In genomic region chr10:110919349-110919931, GRCh38 we compare ENCODE assay signal across 1 cellular context.
TF ChIP-seq lines count a peak whose summit lies in the region.

Gene SHOC2, plus strand, starts transcription at chr10:110919604. Its CDS starts 44,755 bp downstream, at chr10:110964359.

TF ChIP-seq in K562, 482 proteins besides CTCF, POLR2A, EP300 and RAD21 (continued from another document and continues in another):
- TF ChIP-seq, protein P1, sequence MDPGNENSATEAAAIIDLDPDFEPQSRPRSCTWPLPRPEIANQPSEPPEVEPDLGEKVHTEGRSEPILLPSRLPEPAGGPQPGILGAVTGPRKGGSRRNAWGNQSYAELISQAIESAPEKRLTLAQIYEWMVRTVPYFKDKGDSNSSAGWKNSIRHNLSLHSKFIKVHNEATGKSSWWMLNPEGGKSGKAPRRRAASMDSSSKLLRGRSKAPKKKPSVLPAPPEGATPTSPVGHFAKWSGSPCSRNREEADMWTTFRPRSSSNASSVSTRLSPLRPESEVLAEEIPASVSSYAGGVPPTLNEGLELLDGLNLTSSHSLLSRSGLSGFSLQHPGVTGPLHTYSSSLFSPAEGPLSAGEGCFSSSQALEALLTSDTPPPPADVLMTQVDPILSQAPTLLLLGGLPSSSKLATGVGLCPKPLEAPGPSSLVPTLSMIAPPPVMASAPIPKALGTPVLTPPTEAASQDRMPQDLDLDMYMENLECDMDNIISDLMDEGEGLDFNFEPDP (CRISPR knock-in tag; IDR thresholded peaks at IDR 0.05) = no peak
- TF ChIP-seq NR4A1 (CRISPR knock-in tag; IDR thresholded peaks at IDR 0.05) (no peak), NR4A1 (tag; IDR thresholded peaks at IDR 0.05) (no peak), HDAC3 (IDR thresholded peaks at IDR 0.05; ENCODE audit: borderline replicate concordance, partially characterized antibody) (no peak), E2F4 (CRISPR knock-in tag; IDR thresholded peaks at IDR 0.05; ENCODE audit: low read depth) (no peak), PCBP2 (IDR thresholded peaks at IDR 0.05; ENCODE audit: low read depth, low read length, poor library complexity, severe bottlenecking) (no peak), RHOXF2B (CRISPR knock-in tag; conservative IDR thresholded peaks at IDR 0.05) (no peak), KLF10 (CRISPR knock-in tag; IDR thresholded peaks at IDR 0.05) (no peak), LEF1 (IDR thresholded peaks at IDR 0.05) (no peak), ILF3 (IDR thresholded peaks at IDR 0.05; ENCODE audit: borderline replicate concordance) (no peak), ZNF507 (tag; conservative IDR thresholded peaks at IDR 0.05) (no peak), ARID2 (IDR thresholded peaks at IDR 0.05) (no peak), TBL1XR1 (IDR thresholded peaks at IDR 0.05; ENCODE audit: low read length in 2 of 2) (no peak), USF2 (CRISPR knock-in tag; IDR thresholded peaks at IDR 0.05) (no peak), ELF2 (CRISPR knock-in tag; IDR thresholded peaks at IDR 0.05) (no peak), HEY1 (CRISPR knock-in tag; IDR thresholded peaks at IDR 0.05; ENCODE audit: borderline replicate concordance) (no peak), CHD4 (IDR thresholded peaks at IDR 0.05; ENCODE audit: insufficient read depth, insufficient replicate concordance, low read depth, low read length, poor library complexity, severe bottlenecking) (no peak), CBX2 (IDR thresholded peaks at IDR 0.05; ENCODE audit: insufficient read depth, low read length, poor library complexity, severe bottlenecking) (no peak), FOXA3 (CRISPR knock-in tag; conservative IDR thresholded peaks at IDR 0.05 in 1 of 2, IDR thresholded peaks at IDR 0.05 in 1 of 2) (no peak), NCOA1 (IDR thresholded peaks at IDR 0.05; ENCODE audit: low read depth) (no peak), THAP7 (CRISPR knock-in tag; IDR thresholded peaks at IDR 0.05) (no peak), RBM22 (IDR thresholded peaks at IDR 0.05; ENCODE audit: low read depth, low read length, poor library complexity, severe bottlenecking) (no peak), ZBTB8A (IDR thresholded peaks at IDR 0.05; ENCODE audit: partially characterized antibody) (no peak), PCBP1 (IDR thresholded peaks at IDR 0.05; ENCODE audit: low read depth, low read length, poor library complexity, severe bottlenecking) (no peak), CBFA2T2 (conservative IDR thresholded peaks at IDR 0.05) (no peak), ZNF780A (CRISPR knock-in tag; IDR thresholded peaks at IDR 0.05) (no peak), NONO (IDR thresholded peaks at IDR 0.05; ENCODE audit: low read depth in 2 of 2, low read length in 1 of 2) (peak in 1 of 2 experiments; percentile 62; a peak in 1 of 4 replicates)
- TF ChIP-seq, protein P2, sequence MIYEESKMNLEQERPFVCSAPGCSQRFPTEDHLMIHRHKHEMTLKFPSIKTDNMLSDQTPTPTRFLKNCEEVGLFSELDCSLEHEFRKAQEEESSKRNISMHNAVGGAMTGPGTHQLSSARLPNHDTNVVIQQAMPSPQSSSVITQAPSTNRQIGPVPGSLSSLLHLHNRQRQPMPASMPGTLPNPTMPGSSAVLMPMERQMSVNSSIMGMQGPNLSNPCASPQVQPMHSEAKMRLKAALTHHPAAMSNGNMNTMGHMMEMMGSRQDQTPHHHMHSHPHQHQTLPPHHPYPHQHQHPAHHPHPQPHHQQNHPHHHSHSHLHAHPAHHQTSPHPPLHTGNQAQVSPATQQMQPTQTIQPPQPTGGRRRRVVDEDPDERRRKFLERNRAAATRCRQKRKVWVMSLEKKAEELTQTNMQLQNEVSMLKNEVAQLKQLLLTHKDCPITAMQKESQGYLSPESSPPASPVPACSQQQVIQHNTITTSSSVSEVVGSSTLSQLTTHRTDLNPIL (CRISPR knock-in tag; IDR thresholded peaks at IDR 0.05) = no peak
- TF ChIP-seq, protein P3, sequence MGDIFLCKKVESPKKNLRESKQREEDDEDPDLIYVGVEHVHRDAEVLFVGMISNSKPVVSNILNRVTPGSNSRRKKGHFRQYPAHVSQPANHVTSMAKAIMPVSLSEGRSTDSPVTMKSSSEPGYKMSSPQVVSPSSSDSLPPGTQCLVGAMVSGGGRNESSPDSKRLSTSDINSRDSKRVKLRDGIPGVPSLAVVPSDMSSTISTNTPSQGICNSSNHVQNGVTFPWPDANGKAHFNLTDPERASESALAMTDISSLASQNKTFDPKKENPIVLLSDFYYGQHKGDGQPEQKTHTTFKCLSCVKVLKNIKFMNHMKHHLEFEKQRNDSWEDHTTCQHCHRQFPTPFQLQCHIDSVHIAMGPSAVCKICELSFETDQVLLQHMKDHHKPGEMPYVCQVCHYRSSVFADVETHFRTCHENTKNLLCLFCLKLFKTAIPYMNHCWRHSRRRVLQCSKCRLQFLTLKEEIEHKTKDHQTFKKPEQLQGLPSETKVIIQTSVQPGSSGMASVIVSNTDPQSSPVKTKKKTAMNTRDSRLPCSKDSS (IDR thresholded peaks at IDR 0.05; ENCODE audit: low read depth, partially characterized antibody) = no peak
- TF ChIP-seq, protein P4, sequence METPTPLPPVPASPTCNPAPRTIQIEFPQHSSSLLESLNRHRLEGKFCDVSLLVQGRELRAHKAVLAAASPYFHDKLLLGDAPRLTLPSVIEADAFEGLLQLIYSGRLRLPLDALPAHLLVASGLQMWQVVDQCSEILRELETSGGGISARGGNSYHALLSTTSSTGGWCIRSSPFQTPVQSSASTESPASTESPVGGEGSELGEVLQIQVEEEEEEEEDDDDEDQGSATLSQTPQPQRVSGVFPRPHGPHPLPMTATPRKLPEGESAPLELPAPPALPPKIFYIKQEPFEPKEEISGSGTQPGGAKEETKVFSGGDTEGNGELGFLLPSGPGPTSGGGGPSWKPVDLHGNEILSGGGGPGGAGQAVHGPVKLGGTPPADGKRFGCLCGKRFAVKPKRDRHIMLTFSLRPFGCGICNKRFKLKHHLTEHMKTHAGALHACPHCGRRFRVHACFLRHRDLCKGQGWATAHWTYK (CRISPR knock-in tag; IDR thresholded peaks at IDR 0.05) = no peak
- TF ChIP-seq, protein P5, sequence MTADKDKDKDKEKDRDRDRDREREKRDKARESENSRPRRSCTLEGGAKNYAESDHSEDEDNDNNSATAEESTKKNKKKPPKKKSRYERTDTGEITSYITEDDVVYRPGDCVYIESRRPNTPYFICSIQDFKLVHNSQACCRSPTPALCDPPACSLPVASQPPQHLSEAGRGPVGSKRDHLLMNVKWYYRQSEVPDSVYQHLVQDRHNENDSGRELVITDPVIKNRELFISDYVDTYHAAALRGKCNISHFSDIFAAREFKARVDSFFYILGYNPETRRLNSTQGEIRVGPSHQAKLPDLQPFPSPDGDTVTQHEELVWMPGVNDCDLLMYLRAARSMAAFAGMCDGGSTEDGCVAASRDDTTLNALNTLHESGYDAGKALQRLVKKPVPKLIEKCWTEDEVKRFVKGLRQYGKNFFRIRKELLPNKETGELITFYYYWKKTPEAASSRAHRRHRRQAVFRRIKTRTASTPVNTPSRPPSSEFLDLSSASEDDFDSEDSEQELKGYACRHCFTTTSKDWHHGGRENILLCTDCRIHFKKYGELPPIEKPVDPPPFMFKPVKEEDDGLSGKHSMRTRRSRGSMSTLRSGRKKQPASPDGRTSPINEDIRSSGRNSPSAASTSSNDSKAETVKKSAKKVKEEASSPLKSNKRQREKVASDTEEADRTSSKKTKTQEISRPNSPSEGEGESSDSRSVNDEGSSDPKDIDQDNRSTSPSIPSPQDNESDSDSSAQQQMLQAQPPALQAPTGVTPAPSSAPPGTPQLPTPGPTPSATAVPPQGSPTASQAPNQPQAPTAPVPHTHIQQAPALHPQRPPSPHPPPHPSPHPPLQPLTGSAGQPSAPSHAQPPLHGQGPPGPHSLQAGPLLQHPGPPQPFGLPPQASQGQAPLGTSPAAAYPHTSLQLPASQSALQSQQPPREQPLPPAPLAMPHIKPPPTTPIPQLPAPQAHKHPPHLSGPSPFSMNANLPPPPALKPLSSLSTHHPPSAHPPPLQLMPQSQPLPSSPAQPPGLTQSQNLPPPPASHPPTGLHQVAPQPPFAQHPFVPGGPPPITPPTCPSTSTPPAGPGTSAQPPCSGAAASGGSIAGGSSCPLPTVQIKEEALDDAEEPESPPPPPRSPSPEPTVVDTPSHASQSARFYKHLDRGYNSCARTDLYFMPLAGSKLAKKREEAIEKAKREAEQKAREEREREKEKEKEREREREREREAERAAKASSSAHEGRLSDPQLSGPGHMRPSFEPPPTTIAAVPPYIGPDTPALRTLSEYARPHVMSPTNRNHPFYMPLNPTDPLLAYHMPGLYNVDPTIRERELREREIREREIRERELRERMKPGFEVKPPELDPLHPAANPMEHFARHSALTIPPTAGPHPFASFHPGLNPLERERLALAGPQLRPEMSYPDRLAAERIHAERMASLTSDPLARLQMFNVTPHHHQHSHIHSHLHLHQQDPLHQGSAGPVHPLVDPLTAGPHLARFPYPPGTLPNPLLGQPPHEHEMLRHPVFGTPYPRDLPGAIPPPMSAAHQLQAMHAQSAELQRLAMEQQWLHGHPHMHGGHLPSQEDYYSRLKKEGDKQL (CRISPR knock-in tag; IDR thresholded peaks at IDR 0.05; ENCODE audit: borderline replicate concordance) = no peak
- TF ChIP-seq, protein P6, sequence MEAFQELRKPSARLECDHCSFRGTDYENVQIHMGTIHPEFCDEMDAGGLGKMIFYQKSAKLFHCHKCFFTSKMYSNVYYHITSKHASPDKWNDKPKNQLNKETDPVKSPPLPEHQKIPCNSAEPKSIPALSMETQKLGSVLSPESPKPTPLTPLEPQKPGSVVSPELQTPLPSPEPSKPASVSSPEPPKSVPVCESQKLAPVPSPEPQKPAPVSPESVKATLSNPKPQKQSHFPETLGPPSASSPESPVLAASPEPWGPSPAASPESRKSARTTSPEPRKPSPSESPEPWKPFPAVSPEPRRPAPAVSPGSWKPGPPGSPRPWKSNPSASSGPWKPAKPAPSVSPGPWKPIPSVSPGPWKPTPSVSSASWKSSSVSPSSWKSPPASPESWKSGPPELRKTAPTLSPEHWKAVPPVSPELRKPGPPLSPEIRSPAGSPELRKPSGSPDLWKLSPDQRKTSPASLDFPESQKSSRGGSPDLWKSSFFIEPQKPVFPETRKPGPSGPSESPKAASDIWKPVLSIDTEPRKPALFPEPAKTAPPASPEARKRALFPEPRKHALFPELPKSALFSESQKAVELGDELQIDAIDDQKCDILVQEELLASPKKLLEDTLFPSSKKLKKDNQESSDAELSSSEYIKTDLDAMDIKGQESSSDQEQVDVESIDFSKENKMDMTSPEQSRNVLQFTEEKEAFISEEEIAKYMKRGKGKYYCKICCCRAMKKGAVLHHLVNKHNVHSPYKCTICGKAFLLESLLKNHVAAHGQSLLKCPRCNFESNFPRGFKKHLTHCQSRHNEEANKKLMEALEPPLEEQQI (IDR thresholded peaks at IDR 0.05) = no peak
- TF ChIP-seq, protein P7, sequence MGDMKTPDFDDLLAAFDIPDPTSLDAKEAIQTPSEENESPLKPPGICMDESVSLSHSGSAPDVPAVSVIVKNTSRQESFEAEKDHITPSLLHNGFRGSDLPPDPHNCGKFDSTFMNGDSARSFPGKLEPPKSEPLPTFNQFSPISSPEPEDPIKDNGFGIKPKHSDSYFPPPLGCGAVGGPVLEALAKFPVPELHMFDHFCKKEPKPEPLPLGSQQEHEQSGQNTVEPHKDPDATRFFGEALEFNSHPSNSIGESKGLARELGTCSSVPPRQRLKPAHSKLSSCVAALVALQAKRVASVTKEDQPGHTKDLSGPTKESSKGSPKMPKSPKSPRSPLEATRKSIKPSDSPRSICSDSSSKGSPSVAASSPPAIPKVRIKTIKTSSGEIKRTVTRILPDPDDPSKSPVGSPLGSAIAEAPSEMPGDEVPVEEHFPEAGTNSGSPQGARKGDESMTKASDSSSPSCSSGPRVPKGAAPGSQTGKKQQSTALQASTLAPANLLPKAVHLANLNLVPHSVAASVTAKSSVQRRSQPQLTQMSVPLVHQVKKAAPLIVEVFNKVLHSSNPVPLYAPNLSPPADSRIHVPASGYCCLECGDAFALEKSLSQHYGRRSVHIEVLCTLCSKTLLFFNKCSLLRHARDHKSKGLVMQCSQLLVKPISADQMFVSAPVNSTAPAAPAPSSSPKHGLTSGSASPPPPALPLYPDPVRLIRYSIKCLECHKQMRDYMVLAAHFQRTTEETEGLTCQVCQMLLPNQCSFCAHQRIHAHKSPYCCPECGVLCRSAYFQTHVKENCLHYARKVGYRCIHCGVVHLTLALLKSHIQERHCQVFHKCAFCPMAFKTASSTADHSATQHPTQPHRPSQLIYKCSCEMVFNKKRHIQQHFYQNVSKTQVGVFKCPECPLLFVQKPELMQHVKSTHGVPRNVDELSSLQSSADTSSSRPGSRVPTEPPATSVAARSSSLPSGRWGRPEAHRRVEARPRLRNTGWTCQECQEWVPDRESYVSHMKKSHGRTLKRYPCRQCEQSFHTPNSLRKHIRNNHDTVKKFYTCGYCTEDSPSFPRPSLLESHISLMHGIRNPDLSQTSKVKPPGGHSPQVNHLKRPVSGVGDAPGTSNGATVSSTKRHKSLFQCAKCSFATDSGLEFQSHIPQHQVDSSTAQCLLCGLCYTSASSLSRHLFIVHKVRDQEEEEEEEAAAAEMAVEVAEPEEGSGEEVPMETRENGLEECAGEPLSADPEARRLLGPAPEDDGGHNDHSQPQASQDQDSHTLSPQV (IDR thresholded peaks at IDR 0.05) = no peak
- TF ChIP-seq, protein P8, sequence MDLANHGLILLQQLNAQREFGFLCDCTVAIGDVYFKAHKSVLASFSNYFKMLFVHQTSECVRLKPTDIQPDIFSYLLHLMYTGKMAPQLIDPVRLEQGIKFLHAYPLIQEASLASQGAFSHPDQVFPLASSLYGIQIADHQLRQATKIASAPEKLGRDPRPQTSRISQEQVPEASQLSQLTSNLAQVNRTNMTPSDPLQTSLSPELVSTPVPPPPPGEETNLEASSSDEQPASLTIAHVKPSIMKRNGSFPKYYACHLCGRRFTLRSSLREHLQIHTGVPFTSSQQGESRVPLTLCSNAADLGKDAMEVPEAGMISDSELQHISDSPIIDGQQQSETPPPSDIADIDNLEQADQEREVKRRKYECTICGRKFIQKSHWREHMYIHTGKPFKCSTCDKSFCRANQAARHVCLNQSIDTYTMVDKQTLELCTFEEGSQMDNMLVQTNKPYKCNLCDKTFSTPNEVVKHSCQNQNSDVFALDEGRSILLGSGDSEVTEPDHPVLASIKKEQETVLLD (IDR thresholded peaks at IDR 0.05) = no peak
